ENCODE assay signal across 14 cellular contexts in the genomic region with DNA sequence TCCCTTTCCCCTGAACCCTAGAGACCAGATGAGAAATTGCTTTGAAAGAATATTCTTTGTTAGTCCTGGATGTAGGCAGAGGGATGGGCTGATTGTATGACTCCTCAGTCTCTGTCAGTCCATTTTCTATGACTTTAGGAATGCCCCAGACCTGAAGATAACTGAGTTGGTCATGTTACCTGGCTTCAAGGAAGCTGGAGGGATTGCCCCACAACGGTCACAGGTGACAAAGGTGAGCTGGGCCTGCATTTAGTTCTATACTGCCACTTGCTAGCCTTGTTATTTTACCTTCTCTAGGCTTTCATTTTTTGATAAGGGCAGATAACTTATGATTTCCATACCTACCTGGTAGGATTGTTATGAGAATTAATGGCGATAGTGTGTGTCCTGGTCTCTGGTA.
DNase-seq lines count a peak whose midpoint lies in the region; ATAC-seq and TF ChIP-seq lines count a peak whose summit lies in the region.
"Had no signal": no experiment of that assay in that cellular context is flagged by ENCODE, and none has a peak within 500 bp of the region (broad histone marks: within the 10 kb centered on the region; RNA-seq: fewer than 3 reads in every experiment).

No MANE protein-coding gene starts in this region.

- peaks cover 46% of the 10 kb centered on the region for H3K4me1 ChIP-seq in BLaER1
- peaks cover 9% of the 10 kb centered on the region for H3K4me1 ChIP-seq in right cardiac atrium (ENCODE audit: control insufficient read depth, insufficient read depth, low read length)
- H3K4me1 ChIP-seq: HAP-1 had no signal

- peaks cover 8% of the 10 kb centered on the region for H3K36me3 Mint-ChIP-seq in activated B cell treated with CpG ODN at 0.5 μM for 24 hours (ENCODE audit: low read depth)
- H3K36me3 Mint-ChIP-seq in stimulated activated naive B cell treated with anti-CD40 and anti-IgM and Interleukin-4, amounts not matched to agents 10 μg/mL and 1 μg/mL and 100 μg/mL, for 72 hours = peaks cover 1 to 14% of the 10 kb centered on the region in 2 donors

- intact Hi-C loops in activated B cell treated with CpG ODN at 0.5 μM for 24 hours (cut with micrococcal nuclease) (loop anchor here (2.0 kb wide), 1 partner anchor 15 kb away; no protein-coding TSS in a partner anchor), left colon (cut with DNase I, micrococcal nuclease) (no loop called here), right cardiac atrium (cut with DNase I) (no loop called here)

- 95% methylated on average over 2 of the region's 2 CpGs for WGBS in right cardiac atrium

- peaks cover 12% of the 10 kb centered on the region for H3K9me3 ChIP-seq in BLaER1
- H3K9me3 ChIP-seq in right cardiac atrium (ENCODE audit: control insufficient read depth, low read length) = no peaks in the 10 kb centered on the region
- H3K9me3 ChIP-seq: HAP-1 had no signal

- POLR2A ChIA-PET in activated B cell treated with CpG ODN at 0.5 μM for 24 hours (lab: Charles Lee) = no interaction called here

- peaks cover 73% of the 10 kb centered on the region for H3K4me1 Mint-ChIP-seq in activated B cell treated with CpG ODN at 0.5 μM for 24 hours
- H3K4me1 Mint-ChIP-seq in stimulated activated naive B cell treated with anti-CD40 and anti-IgM and Interleukin-4, amounts not matched to agents 10 μg/mL and 1 μg/mL and 100 μg/mL, for 72 hours = peaks cover 48 to 76% of the 10 kb centered on the region in 2 donors

- DNase-seq in activated B cell treated with CpG ODN at 0.5 μM for 24 hours (no peak), left colon (no peak), right cardiac atrium (no peak), NCI-H1930 (lab: John Stamatoyannopoulos, UW) (no peak), NCI-H1092 (lab: John Stamatoyannopoulos, UW) (no peak), Ammon's horn (ENCODE audit: low spot score) (no peak)
- no peak for DNase-seq in stimulated activated naive B cell treated with anti-CD40 and anti-IgM and Interleukin-4, amounts not matched to agents 10 μg/mL and 1 μg/mL and 100 μg/mL, for 72 hours
- DNase-seq: ACHN; CD4-positive, CD25-positive, alpha-beta regulatory T cell; CD8-positive, alpha-beta memory T cell; COR-L47 had no signal

- no peaks in the 10 kb centered on the region for H3K9me3 Mint-ChIP-seq in activated B cell treated with CpG ODN at 0.5 μM for 24 hours
- no peaks in the 10 kb centered on the region for H3K9me3 Mint-ChIP-seq in stimulated activated naive B cell treated with anti-CD40 and anti-IgM and Interleukin-4, amounts not matched to agents 10 μg/mL and 1 μg/mL and 100 μg/mL, for 72 hours
- H3K9me3 Mint-ChIP-seq: CD4-positive, CD25-positive, alpha-beta regulatory T cell; CD8-positive, alpha-beta memory T cell had no signal

- peaks cover 91% of the 10 kb centered on the region for H4K20me1 ChIP-seq in BLaER1

- H3K27me3 Mint-ChIP-seq in activated B cell treated with CpG ODN at 0.5 μM for 24 hours = no peaks in the 10 kb centered on the region
- no peaks in the 10 kb centered on the region for H3K27me3 Mint-ChIP-seq in stimulated activated naive B cell treated with anti-CD40 and anti-IgM and Interleukin-4, amounts not matched to agents 10 μg/mL and 1 μg/mL and 100 μg/mL, for 72 hours
- H3K27me3 Mint-ChIP-seq: CD4-positive, CD25-positive, alpha-beta regulatory T cell; CD8-positive, alpha-beta memory T cell had no signal

- H3K27ac ChIP-seq in BLaER1 = no peak overlapping the region
- H3K27ac ChIP-seq in right cardiac atrium (ENCODE audit: low read length) = no peak overlapping the region
- H3K27ac ChIP-seq: BLaER1 treated with 17β-estradiol and CSF1 and Interleukin-3, amounts not matched to agents 10 nM and 100 nM had no signal

- H3K27ac Mint-ChIP-seq in activated B cell treated with CpG ODN at 0.5 μM for 24 hours = peak overlapping the region; percentile 57
- peak overlapping the region; percentile 37 for H3K27ac Mint-ChIP-seq in stimulated activated naive B cell treated with anti-CD40 and anti-IgM and Interleukin-4, amounts not matched to agents 10 μg/mL and 1 μg/mL and 100 μg/mL, for 72 hours
- H3K27ac Mint-ChIP-seq: CD4-positive, CD25-positive, alpha-beta regulatory T cell had no signal

- no peak overlapping the region for H3K4me3 ChIP-seq in BLaER1
- no peak overlapping the region for H3K4me3 ChIP-seq in right cardiac atrium (ENCODE audit: low read length)
- H3K4me3 ChIP-seq: BLaER1 treated with 17β-estradiol and CSF1 and Interleukin-3, amounts not matched to agents 10 nM and 100 nM; HAP-1 had no signal

- no peak overlapping the region for H3K4me3 Mint-ChIP-seq in activated B cell treated with CpG ODN at 0.5 μM for 24 hours
- H3K4me3 Mint-ChIP-seq in stimulated activated naive B cell treated with anti-CD40 and anti-IgM and Interleukin-4, amounts not matched to agents 10 μg/mL and 1 μg/mL and 100 μg/mL, for 72 hours = no peak overlapping the region
- H3K4me3 Mint-ChIP-seq: CD4-positive, CD25-positive, alpha-beta regulatory T cell; CD8-positive, alpha-beta memory T cell had no signal

- H3K27me3 ChIP-seq in BLaER1 = no peaks in the 10 kb centered on the region
- no peaks in the 10 kb centered on the region for H3K27me3 ChIP-seq in right cardiac atrium (ENCODE audit: control insufficient read depth, insufficient read depth)
- H3K27me3 ChIP-seq: BLaER1 treated with 17β-estradiol and CSF1 and Interleukin-3, amounts not matched to agents 10 nM and 100 nM had no signal

- no peak overlapping the region for H3K9ac ChIP-seq in BLaER1
- H3K9ac ChIP-seq: BLaER1 treated with 17β-estradiol and CSF1 and Interleukin-3, amounts not matched to agents 10 nM and 100 nM had no signal

- TF ChIP-seq CTCF in activated B cell treated with CpG ODN at 0.5 μM for 24 hours (IDR thresholded peaks at IDR 0.05) = no peak

- no peak for ATAC-seq in activated B cell treated with CpG ODN at 0.5 μM for 24 hours (ENCODE audit: low read depth)
- peak; percentile 56 for ATAC-seq in left colon
- ATAC-seq in stimulated activated naive B cell treated with anti-CD40 and anti-IgM and Interleukin-4, amounts not matched to agents 10 μg/mL and 1 μg/mL and 100 μg/mL, for 72 hours (replicated peaks) = no peak
- ATAC-seq in right cardiac atrium = no peak

- H3K4me2 ChIP-seq in BLaER1 = peak overlapping the region; percentile 69; the same call in 1 of the 2 replicates

- peaks cover 84% of the 10 kb centered on the region for H3K36me3 ChIP-seq in BLaER1
- H3K36me3 ChIP-seq: HAP-1 had no signal

- CTCF ChIA-PET in activated B cell treated with CpG ODN at 0.5 μM for 24 hours (lab: Charles Lee) = no interaction called here
